In the genomic region with DNA sequence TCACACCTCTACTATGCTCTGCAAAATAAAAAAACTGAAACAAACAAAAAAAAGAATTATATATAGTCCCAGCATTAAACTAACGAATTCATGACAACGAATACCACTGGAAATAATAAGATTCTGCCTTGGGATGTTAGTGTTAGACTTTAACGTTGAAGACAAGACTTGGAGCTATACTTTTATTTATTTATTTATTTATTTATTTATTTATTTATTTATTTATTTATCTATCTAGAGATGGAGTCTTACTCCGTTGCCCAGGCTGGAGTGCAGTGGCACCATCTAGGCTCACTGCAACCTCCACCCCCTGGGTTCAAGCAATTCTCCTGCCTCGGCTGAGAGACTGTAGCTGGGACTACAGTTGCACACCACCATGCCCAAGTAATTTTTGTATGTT, we compare ENCODE assay signal across 1 cellular context.
TF ChIP-seq lines count a peak whose summit lies in the region.

No MANE protein-coding gene starts in this region.

TF ChIP-seq in HEK293, 187 proteins besides CTCF, POLR2A, EP300 and RAD21 (continued from another document and continues in another):
- TF ChIP-seq, protein P1, sequence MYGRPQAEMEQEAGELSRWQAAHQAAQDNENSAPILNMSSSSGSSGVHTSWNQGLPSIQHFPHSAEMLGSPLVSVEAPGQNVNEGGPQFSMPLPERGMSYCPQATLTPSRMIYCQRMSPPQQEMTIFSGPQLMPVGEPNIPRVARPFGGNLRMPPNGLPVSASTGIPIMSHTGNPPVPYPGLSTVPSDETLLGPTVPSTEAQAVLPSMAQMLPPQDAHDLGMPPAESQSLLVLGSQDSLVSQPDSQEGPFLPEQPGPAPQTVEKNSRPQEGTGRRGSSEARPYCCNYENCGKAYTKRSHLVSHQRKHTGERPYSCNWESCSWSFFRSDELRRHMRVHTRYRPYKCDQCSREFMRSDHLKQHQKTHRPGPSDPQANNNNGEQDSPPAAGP (tag by site-specific recombination; IDR thresholded peaks at IDR 0.05) = no peak
- TF ChIP-seq YY2 (tag by site-specific recombination; IDR thresholded peaks at IDR 0.05) (no peak), ZNF555 (tag by site-specific recombination; conservative IDR thresholded peaks at IDR 0.05) (peak; percentile 47), WT1 (tag by site-specific recombination; IDR thresholded peaks at IDR 0.05) (no peak), ZNF560 (tag by site-specific recombination; IDR thresholded peaks at IDR 0.05; ENCODE audit: borderline replicate concordance) (no peak), HOXC10 (CRISPR knock-in tag; IDR thresholded peaks at IDR 0.05) (no peak), ZBTB48 (tag by site-specific recombination; IDR thresholded peaks at IDR 0.05) (no peak), KLF7 (tag by site-specific recombination; IDR thresholded peaks at IDR 0.05; ENCODE audit: borderline replicate concordance) (no peak), ZSCAN18 (tag by site-specific recombination; IDR thresholded peaks at IDR 0.05) (no peak), ZNF155 (tag by site-specific recombination; IDR thresholded peaks at IDR 0.05) (no peak), ZNF518A (tag by site-specific recombination; conservative IDR thresholded peaks at IDR 0.05; ENCODE audit: low read depth) (peak; percentile 68; the same call in 1 of the 2 replicates), TRIM28 (IDR thresholded peaks at IDR 0.05; ENCODE audit: borderline replicate concordance, low read length) (no peak), ZNF677 (tag by site-specific recombination; IDR thresholded peaks at IDR 0.05) (no peak), SP3 (tag by site-specific recombination; IDR thresholded peaks at IDR 0.05) (no peak), ZNF140 (tag by site-specific recombination; IDR thresholded peaks at IDR 0.05) (0 out of 2 replicates have a peak, but pooled peaks have one; percentile 17), ZBTB1 (tag by site-specific recombination; IDR thresholded peaks at IDR 0.05) (no peak), TCF7L2 (IDR thresholded peaks at IDR 0.05; ENCODE audit: borderline replicate concordance, low read depth, low read length) (no peak), OVOL3 (tag by site-specific recombination; IDR thresholded peaks at IDR 0.05) (no peak), ZNF280D (tag by site-specific recombination; IDR thresholded peaks at IDR 0.05) (no peak), SP7 (tag by site-specific recombination; IDR thresholded peaks at IDR 0.05) (no peak), ZNF548 (tag by site-specific recombination; IDR thresholded peaks at IDR 0.05) (no peak), ZNF366 (tag by site-specific recombination; conservative IDR thresholded peaks at IDR 0.05) (no peak), ZNF426 (tag by site-specific recombination; IDR thresholded peaks at IDR 0.05) (peak; percentile 57), ZNF629 (tag by site-specific recombination; IDR thresholded peaks at IDR 0.05) (no peak), KLF1 (tag by site-specific recombination; IDR thresholded peaks at IDR 0.05) (no peak), SCRT2 (tag by site-specific recombination; IDR thresholded peaks at IDR 0.05) (no peak), ZNF335 (tag by site-specific recombination; conservative IDR thresholded peaks at IDR 0.05) (no peak), ZFP69B (tag by site-specific recombination; IDR thresholded peaks at IDR 0.05) (no peak), ZNF202 (tag by site-specific recombination; IDR thresholded peaks at IDR 0.05; ENCODE audit: borderline replicate concordance) (no peak), ZNF18 (tag by site-specific recombination; IDR thresholded peaks at IDR 0.05) (no peak), GLI2 (tag by site-specific recombination; IDR thresholded peaks at IDR 0.05; ENCODE audit: borderline replicate concordance, low read depth) (no peak)
- TF ChIP-seq, protein P2, sequence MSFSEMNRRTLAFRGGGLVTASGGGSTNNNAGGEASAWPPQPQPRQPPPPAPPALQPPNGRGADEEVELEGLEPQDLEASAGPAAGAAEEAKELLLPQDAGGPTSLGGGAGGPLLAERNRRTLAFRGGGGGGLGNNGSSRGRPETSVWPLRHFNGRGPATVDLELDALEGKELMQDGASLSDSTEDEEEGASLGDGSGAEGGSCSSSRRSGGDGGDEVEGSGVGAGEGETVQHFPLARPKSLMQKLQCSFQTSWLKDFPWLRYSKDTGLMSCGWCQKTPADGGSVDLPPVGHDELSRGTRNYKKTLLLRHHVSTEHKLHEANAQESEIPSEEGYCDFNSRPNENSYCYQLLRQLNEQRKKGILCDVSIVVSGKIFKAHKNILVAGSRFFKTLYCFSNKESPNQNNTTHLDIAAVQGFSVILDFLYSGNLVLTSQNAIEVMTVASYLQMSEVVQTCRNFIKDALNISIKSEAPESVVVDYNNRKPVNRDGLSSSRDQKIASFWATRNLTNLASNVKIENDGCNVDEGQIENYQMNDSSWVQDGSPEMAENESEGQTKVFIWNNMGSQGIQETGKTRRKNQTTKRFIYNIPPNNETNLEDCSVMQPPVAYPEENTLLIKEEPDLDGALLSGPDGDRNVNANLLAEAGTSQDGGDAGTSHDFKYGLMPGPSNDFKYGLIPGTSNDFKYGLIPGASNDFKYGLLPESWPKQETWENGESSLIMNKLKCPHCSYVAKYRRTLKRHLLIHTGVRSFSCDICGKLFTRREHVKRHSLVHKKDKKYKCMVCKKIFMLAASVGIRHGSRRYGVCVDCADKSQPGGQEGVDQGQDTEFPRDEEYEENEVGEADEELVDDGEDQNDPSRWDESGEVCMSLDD (tag by site-specific recombination; IDR thresholded peaks at IDR 0.05) = no peak
- TF ChIP-seq, protein P3, sequence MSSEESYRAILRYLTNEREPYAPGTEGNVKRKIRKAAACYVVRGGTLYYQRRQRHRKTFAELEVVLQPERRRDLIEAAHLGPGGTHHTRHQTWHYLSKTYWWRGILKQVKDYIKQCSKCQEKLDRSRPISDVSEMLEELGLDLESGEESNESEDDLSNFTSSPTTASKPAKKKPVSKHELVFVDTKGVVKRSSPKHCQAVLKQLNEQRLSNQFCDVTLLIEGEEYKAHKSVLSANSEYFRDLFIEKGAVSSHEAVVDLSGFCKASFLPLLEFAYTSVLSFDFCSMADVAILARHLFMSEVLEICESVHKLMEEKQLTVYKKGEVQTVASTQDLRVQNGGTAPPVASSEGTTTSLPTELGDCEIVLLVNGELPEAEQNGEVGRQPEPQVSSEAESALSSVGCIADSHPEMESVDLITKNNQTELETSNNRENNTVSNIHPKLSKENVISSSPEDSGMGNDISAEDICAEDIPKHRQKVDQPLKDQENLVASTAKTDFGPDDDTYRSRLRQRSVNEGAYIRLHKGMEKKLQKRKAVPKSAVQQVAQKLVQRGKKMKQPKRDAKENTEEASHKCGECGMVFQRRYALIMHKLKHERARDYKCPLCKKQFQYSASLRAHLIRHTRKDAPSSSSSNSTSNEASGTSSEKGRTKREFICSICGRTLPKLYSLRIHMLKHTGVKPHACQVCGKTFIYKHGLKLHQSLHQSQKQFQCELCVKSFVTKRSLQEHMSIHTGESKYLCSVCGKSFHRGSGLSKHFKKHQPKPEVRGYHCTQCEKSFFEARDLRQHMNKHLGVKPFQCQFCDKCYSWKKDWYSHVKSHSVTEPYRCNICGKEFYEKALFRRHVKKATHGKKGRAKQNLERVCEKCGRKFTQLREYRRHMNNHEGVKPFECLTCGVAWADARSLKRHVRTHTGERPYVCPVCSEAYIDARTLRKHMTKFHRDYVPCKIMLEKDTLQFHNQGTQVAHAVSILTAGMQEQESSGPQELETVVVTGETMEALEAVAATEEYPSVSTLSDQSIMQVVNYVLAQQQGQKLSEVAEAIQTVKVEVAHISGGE (tag by site-specific recombination; conservative IDR thresholded peaks at IDR 0.05; ENCODE audit: low read depth) = peak; percentile 74
- TF ChIP-seq, protein P4, sequence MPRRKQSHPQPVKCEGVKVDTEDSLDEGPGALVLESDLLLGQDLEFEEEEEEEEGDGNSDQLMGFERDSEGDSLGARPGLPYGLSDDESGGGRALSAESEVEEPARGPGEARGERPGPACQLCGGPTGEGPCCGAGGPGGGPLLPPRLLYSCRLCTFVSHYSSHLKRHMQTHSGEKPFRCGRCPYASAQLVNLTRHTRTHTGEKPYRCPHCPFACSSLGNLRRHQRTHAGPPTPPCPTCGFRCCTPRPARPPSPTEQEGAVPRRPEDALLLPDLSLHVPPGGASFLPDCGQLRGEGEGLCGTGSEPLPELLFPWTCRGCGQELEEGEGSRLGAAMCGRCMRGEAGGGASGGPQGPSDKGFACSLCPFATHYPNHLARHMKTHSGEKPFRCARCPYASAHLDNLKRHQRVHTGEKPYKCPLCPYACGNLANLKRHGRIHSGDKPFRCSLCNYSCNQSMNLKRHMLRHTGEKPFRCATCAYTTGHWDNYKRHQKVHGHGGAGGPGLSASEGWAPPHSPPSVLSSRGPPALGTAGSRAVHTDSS (tag by site-specific recombination; IDR thresholded peaks at IDR 0.05) = no peak
- TF ChIP-seq, protein P5, sequence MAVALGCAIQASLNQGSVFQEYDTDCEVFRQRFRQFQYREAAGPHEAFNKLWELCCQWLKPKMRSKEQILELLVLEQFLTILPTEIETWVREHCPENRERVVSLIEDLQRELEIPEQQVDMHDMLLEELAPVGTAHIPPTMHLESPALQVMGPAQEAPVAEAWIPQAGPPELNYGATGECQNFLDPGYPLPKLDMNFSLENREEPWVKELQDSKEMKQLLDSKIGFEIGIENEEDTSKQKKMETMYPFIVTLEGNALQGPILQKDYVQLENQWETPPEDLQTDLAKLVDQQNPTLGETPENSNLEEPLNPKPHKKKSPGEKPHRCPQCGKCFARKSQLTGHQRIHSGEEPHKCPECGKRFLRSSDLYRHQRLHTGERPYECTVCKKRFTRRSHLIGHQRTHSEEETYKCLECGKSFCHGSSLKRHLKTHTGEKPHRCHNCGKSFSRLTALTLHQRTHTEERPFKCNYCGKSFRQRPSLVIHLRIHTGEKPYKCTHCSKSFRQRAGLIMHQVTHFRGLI (tag by site-specific recombination; IDR thresholded peaks at IDR 0.05) = no peak
